ENCODE assay signal across 32 cellular contexts in the genomic region with DNA sequence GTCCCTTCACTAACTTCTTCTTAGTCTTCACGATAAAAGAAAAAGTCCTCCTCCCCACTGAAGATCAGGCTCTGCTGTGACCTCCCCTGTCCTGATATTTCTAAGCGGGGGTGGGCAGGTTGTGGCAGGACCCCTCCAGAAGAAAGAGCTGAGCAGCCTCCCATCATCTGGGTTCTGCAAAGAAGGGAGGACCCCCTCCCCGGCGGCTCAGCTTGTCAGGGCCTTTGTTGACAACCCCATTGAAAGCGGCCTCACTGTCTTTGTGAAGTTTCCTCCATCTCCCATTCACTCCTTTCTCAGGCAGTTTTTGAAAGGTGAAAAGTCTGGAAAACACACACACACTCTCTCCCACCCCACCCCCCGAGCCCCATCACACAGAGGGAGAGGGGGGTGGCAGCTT. TPM values are rescaled to one million over a fixed set of nuclear protein-coding genes. Genes with fewer than 3 reads are reported as not detected.
"Had no signal": no experiment of that assay in that cellular context is flagged by ENCODE, and none has a peak within 500 bp of the region (broad histone marks: within the 10 kb centered on the region; RNA-seq: fewer than 3 reads in every experiment).

No MANE protein-coding gene starts in this region.

- H3K9me3 ChIP-seq: lower lobe of right lung, pancreas, prostate gland, right lobe of liver, uterus had no signal

- H3K4me1 Mint-ChIP-seq: immature natural killer cell; natural killer cell; stimulated activated memory B cell treated with anti-CD40 and anti-IgM and Interleukin-4, amounts not matched to agents 10 μg/mL and 1 μg/mL and 100 μg/mL, for 72 hours; stimulated activated naive CD8-positive, alpha-beta T cell treated with anti-CD3 and anti-CD28 coated beads, Interleukin-15, amount 100 ng/mL, for 72 hours had no signal

- DNase-seq: hypothalamus; immature natural killer cell; kidney; left colon; left lung; lower lobe of right lung; mammary epithelial cell; mesenchymal stem cell; natural killer cell; nucleus accumbens; right lobe of liver; stimulated activated CD4-positive, alpha-beta T cell treated with anti-CD3 and anti-CD28 coated beads, Interleukin-1b, Interleukin-23, amount 100 ng/mL, for 48 hours; stimulated activated CD4-positive, alpha-beta T cell treated with anti-CD3 and anti-CD28 coated beads, Interleukin-2, amount 100 ng/mL, for 48 hours; stimulated activated CD4-positive, alpha-beta T cell treated with anti-CD3 and anti-CD28 coated beads, Interleukin-4, amount 100 ng/mL, for 4 hours; stimulated activated CD8-positive, alpha-beta memory T cell treated with anti-CD3 and anti-CD28 coated beads, Interleukin-4, amount 100 ng/mL, for 48 hours; stimulated activated naive CD4-positive, alpha-beta T cell treated with Interleukin-2 at 50 U/mL for 16 hours; stimulated activated naive CD8-positive, alpha-beta T cell treated with anti-CD3 and anti-CD28 coated beads, Interleukin-15, amount 100 ng/mL, for 72 hours; substantia nigra; uterus had no signal

- H3K4me3 ChIP-seq: left lung, lower lobe of right lung, pancreas, prostate gland, right lobe of liver, smooth muscle cell, tibial nerve, uterus had no signal

- H3K9me3 Mint-ChIP-seq: natural killer cell had no signal

- H3K4me3 Mint-ChIP-seq: immature natural killer cell; natural killer cell; stimulated activated memory B cell treated with anti-CD40 and anti-IgM and Interleukin-4, amounts not matched to agents 10 μg/mL and 1 μg/mL and 100 μg/mL, for 72 hours; stimulated activated naive CD8-positive, alpha-beta T cell treated with anti-CD3 and anti-CD28 coated beads, Interleukin-15, amount 100 ng/mL, for 72 hours; type B pancreatic cell had no signal

- H3K27ac Mint-ChIP-seq: immature natural killer cell; natural killer cell; stimulated activated memory B cell treated with anti-CD40 and anti-IgM and Interleukin-4, amounts not matched to agents 10 μg/mL and 1 μg/mL and 100 μg/mL, for 72 hours; stimulated activated naive CD8-positive, alpha-beta T cell treated with anti-CD3 and anti-CD28 coated beads, Interleukin-15, amount 100 ng/mL, for 72 hours; type B pancreatic cell had no signal

- H3K27me3 ChIP-seq: pancreas, right lobe of liver, uterus had no signal

- H3K4me1 ChIP-seq: left lung, lower lobe of right lung, pancreas, prostate gland, right lobe of liver, tibial nerve, uterus had no signal

- H3K4me2 ChIP-seq: smooth muscle cell had no signal

- H3K36me3 ChIP-seq: left lung, lower lobe of right lung, pancreas, prostate gland, right lobe of liver, tibial nerve, uterus had no signal

- FAIRE-seq: islet of Langerhans, kidney, pancreas had no signal

- H3K27ac ChIP-seq: left lung, lower lobe of right lung, pancreas, prostate gland, right lobe of liver, tibial nerve, uterus had no signal

- H3K36me3 Mint-ChIP-seq: immature natural killer cell, natural killer cell, type B pancreatic cell had no signal

RNA-seq across cellular contexts. Expression of a gene that starts 26.2 kb away (rescaled TPM):
- total RNA-seq: kidney, left colon, left lung, liver, lower lobe of right lung, mammary epithelial cell, mucosa of gallbladder, natural killer cell, osteoblast, pancreas, prostate gland, right lobe of liver, skeletal muscle tissue, smooth muscle cell, temporal lobe, tibial nerve, ureter, uterus had no signal
- polyA plus RNA-seq: immature natural killer cell, liver, mammary epithelial cell had no signal
